ENCODE assay signal across 8 cellular contexts in genomic region chr4:186068581-186069402, GRCh38. TPM values are rescaled to one million over a fixed set of nuclear protein-coding genes. Genes with fewer than 3 reads are reported as not detected.
DNase-seq lines count a peak whose midpoint lies in the region; ATAC-seq and TF ChIP-seq lines count a peak whose summit lies in the region.

Gene TLR3 (plus strand): TSS chr4:186069156. CDS start chr4:186076620, 7,464 bp downstream.

- H3F3A ChIP-seq in neural progenitor cell (ENCODE audit: low read depth): no peaks in the 10 kb centered on the region

- no peaks in the 10 kb centered on the region for H3K79me1 ChIP-seq in mesendoderm (ENCODE audit: low read length)

- no peak within 1 kb of the TSS for H3K18ac ChIP-seq in mesendoderm (ENCODE audit: low read length)

- no peak for TF ChIP-seq CTCF in RWPE2 (IDR thresholded peaks at IDR 0.05; ENCODE audit: poor library complexity, severe bottlenecking)
- no peak for TF ChIP-seq CTCF in epithelial cell of proximal tubule (conservative IDR thresholded peaks at IDR 0.05; ENCODE audit: low read depth, low read length)
- TF ChIP-seq CTCF in neural progenitor cell (IDR thresholded peaks at IDR 0.05): no peak
- no peak for TF ChIP-seq CTCF in endothelial cell (IDR thresholded peaks at IDR 0.05; ENCODE audit: unreplicated experiment)

- H3K56ac ChIP-seq in mesendoderm (ENCODE audit: low read length): no peak within 1 kb of the TSS

- no peaks in the 10 kb centered on the region for H3K9me3 Mint-ChIP-seq in activated CD4-positive, alpha-beta T cell treated with anti-CD3 and anti-CD28 coated beads for 36 hours (ENCODE audit: low read depth)
- H3K9me3 Mint-ChIP-seq in neural progenitor cell: peaks cover 2% of the 10 kb centered on the region
- no peaks in the 10 kb centered on the region for H3K9me3 Mint-ChIP-seq in endothelial cell (ENCODE audit: unreplicated experiment)

- H3K79me2 ChIP-seq in neural progenitor cell (ENCODE audit: low read depth) (no peaks in the 10 kb centered on the region), mesendoderm (ENCODE audit: control insufficient read depth, insufficient read depth, low read length) (no peaks in the 10 kb centered on the region)

- H2AK5ac ChIP-seq in mesendoderm (ENCODE audit: low read length): no peak within 1 kb of the TSS

- CTCF ChIA-PET in activated CD4-positive, alpha-beta T cell treated with anti-CD3 and anti-CD28 coated beads for 36 hours (lab: Charles Lee): interaction anchor here (0.7 to 2.0 kb wide), 5 partner anchors 10 to 133 kb away, joined by 3 to 12 read pairs (median 3); no protein-coding TSS in a partner anchor
- CTCF ChIA-PET in HEK293T (lab: Yijun Ruan, JAX): interaction anchor here (0.6 to 3.7 kb wide), 17 partner anchors 10 to 518 kb away, joined by 3 to 63 read pairs (median 4); no protein-coding TSS in a partner anchor

- H2AFZ ChIP-seq in neural progenitor cell (replicated peaks): peak within 1 kb of the TSS; percentile 68

- no CpG with 5 or more reads among the region's 12 CpGs for WGBS in mesendoderm (ENCODE audit: extremely low coverage, insufficient coverage, low lambda C conversion rate)

- H4K8ac ChIP-seq in mesendoderm (ENCODE audit: low read depth, low read length): no peak within 1 kb of the TSS

- H4K5ac ChIP-seq in mesendoderm (ENCODE audit: low read length): no peak within 1 kb of the TSS

- POLR2A ChIA-PET in activated CD4-positive, alpha-beta T cell treated with anti-CD3 and anti-CD28 coated beads for 36 hours (lab: Charles Lee): no interaction called here
- POLR2A ChIA-PET in HEK293T (lab: Yijun Ruan, JAX): interaction anchor here (0.6 to 1.9 kb wide), 7 partner anchors 10 to 93 kb away, joined by 3 to 6 read pairs (median 4); no protein-coding TSS in a partner anchor

- no peak within 1 kb of the TSS for H3K9ac ChIP-seq in neural progenitor cell
- no peak within 1 kb of the TSS for H3K9ac ChIP-seq in mesendoderm (ENCODE audit: low read length)

- H3K9me3 ChIP-seq in RWPE2 (ENCODE audit: severe bottlenecking): no peaks in the 10 kb centered on the region
- no peaks in the 10 kb centered on the region for H3K9me3 ChIP-seq in neural progenitor cell (ENCODE audit: low read depth)

- H3K27ac ChIP-seq in RWPE2 (ENCODE audit: poor library complexity, severe bottlenecking) (no peak within 1 kb of the TSS), neural progenitor cell (no peak within 1 kb of the TSS), mesendoderm (ENCODE audit: low read depth, low read length) (no peak within 1 kb of the TSS)

- H4K20me1 ChIP-seq in neural progenitor cell (ENCODE audit: low read depth): no peaks in the 10 kb centered on the region

- peaks cover 10% of the 10 kb centered on the region for H3K4me1 ChIP-seq in RWPE2 (ENCODE audit: insufficient read depth, poor library complexity, severe bottlenecking)
- H3K4me1 ChIP-seq in neural progenitor cell: peaks cover 9% of the 10 kb centered on the region
- H3K4me1 ChIP-seq in mesendoderm (ENCODE audit: control insufficient read depth, low read depth, low read length): no peaks in the 10 kb centered on the region

- peaks cover 10% of the 10 kb centered on the region for H3K4me1 Mint-ChIP-seq in activated CD4-positive, alpha-beta T cell treated with anti-CD3 and anti-CD28 coated beads for 36 hours
- peaks cover 11% of the 10 kb centered on the region for H3K4me1 Mint-ChIP-seq in neural progenitor cell
- H3K4me1 Mint-ChIP-seq in endothelial cell (ENCODE audit: unreplicated experiment): no peaks in the 10 kb centered on the region

- H3K27ac Mint-ChIP-seq in activated CD4-positive, alpha-beta T cell treated with anti-CD3 and anti-CD28 coated beads for 36 hours: peak within 1 kb of the TSS; percentile 33
- H3K27ac Mint-ChIP-seq in neural progenitor cell: peak within 1 kb of the TSS; percentile 84
- H3K27ac Mint-ChIP-seq in endothelial cell (ENCODE audit: unreplicated experiment): no peak within 1 kb of the TSS

- H3K4me3 Mint-ChIP-seq in activated CD4-positive, alpha-beta T cell treated with anti-CD3 and anti-CD28 coated beads for 36 hours: peak within 1 kb of the TSS; percentile 59
- H3K4me3 Mint-ChIP-seq in neural progenitor cell: no peak within 1 kb of the TSS
- H3K4me3 Mint-ChIP-seq in endothelial cell (ENCODE audit: unreplicated experiment): no peak within 1 kb of the TSS

- H3K36me3 Mint-ChIP-seq in activated CD4-positive, alpha-beta T cell treated with anti-CD3 and anti-CD28 coated beads for 36 hours (ENCODE audit: low read depth): no peaks in the 10 kb centered on the region
- H3K36me3 Mint-ChIP-seq in neural progenitor cell: no peaks in the 10 kb centered on the region
- no peaks in the 10 kb centered on the region for H3K36me3 Mint-ChIP-seq in endothelial cell (ENCODE audit: low read depth, unreplicated experiment)

- H3K27me3 ChIP-seq in RWPE2 (ENCODE audit: insufficient read depth, poor library complexity, severe bottlenecking) (no peaks in the 10 kb centered on the region), neural progenitor cell (no peaks in the 10 kb centered on the region), mesendoderm (ENCODE audit: insufficient read depth, low read length, poor library complexity) (no peaks in the 10 kb centered on the region)

- peak within 1 kb of the TSS; percentile 32 for H3K4me3 ChIP-seq in RWPE2 (ENCODE audit: severe bottlenecking)
- peak within 1 kb of the TSS; percentile 56 for H3K4me3 ChIP-seq in epithelial cell of proximal tubule (ENCODE audit: low read depth, low read length)
- H3K4me3 ChIP-seq in neural progenitor cell: no peak within 1 kb of the TSS
- H3K4me3 ChIP-seq in mesendoderm (ENCODE audit: low read length): no peak within 1 kb of the TSS

- no peak within 1 kb of the TSS for H3K23ac ChIP-seq in mesendoderm (ENCODE audit: low read length)

- H2BK15ac ChIP-seq in mesendoderm (replicated peaks; ENCODE audit: low read depth): no peak within 1 kb of the TSS

- peak; percentile 45 for ATAC-seq in activated CD4-positive, alpha-beta T cell treated with anti-CD3 and anti-CD28 coated beads for 36 hours
- ATAC-seq in RWPE2 (ENCODE audit: low read depth): peak; percentile 45

- intact Hi-C loops in activated CD4-positive, alpha-beta T cell treated with anti-CD3 and anti-CD28 coated beads for 36 hours (cut with DNase I, micrococcal nuclease): loop anchor here (1.0 to 5.0 kb wide), 4 partner anchors 68 to 134 kb away; no protein-coding TSS in a partner anchor

- no peak within 1 kb of the TSS for H2BK5ac ChIP-seq in mesendoderm (ENCODE audit: low read length)

- H3K36me3 ChIP-seq in RWPE2 (ENCODE audit: low read depth) (no peaks in the 10 kb centered on the region), neural progenitor cell (no peaks in the 10 kb centered on the region), mesendoderm (ENCODE audit: control insufficient read depth, insufficient read depth, low read length) (no peaks in the 10 kb centered on the region)

- no peak within 1 kb of the TSS for H3K4ac ChIP-seq in mesendoderm (ENCODE audit: low read depth, low read length)

- no peak within 1 kb of the TSS for H2BK120ac ChIP-seq in mesendoderm (ENCODE audit: low read depth, low read length)

- H3K27me3 Mint-ChIP-seq in activated CD4-positive, alpha-beta T cell treated with anti-CD3 and anti-CD28 coated beads for 36 hours: peaks cover 7% of the 10 kb centered on the region
- H3K27me3 Mint-ChIP-seq in neural progenitor cell (ENCODE audit: insufficient read depth, low read depth) (peaks cover 3% of the 10 kb centered on the region), endothelial cell (ENCODE audit: unreplicated experiment) (peaks cover 2% of the 10 kb centered on the region)

- H3K4me2 ChIP-seq in neural progenitor cell: no peak within 1 kb of the TSS
- no peak within 1 kb of the TSS for H3K4me2 ChIP-seq in mesendoderm (ENCODE audit: low read length)

- no peak for DNase-seq in activated CD4-positive, alpha-beta T cell treated with anti-CD3 and anti-CD28 coated beads for 36 hours
- DNase-seq in activated CD4-positive, alpha-beta T cell treated with anti-CD3 and anti-CD28 coated beads for 4 hours: no peak
- DNase-seq in RWPE2 (ENCODE audit: low spot score) (no peak), epithelial cell of proximal tubule (ENCODE audit: low read depth) (no peak), neural progenitor cell (ENCODE audit: low spot score) (no peak), HEK293T (ENCODE audit: extremely low spot score) (no peak), endothelial cell (ENCODE audit: low spot score) (no peak), mesendoderm (no peak)

TF ChIP-seq in HEK293T, 16 proteins besides CTCF, POLR2A, EP300 and RAD21:
- no peak for TF ChIP-seq ZNF384 (IDR thresholded peaks at IDR 0.05)
- TF ChIP-seq L3MBTL2 (conservative IDR thresholded peaks at IDR 0.05): no peak
- TF ChIP-seq FOXM1 (IDR thresholded peaks at IDR 0.05; ENCODE audit: borderline replicate concordance): no peak
- TF ChIP-seq ELF4 (IDR thresholded peaks at IDR 0.05): no peak
- TF ChIP-seq CTBP1 (IDR thresholded peaks at IDR 0.05; ENCODE audit: borderline replicate concordance): no peak
- no peak for TF ChIP-seq BHLHE40 (IDR thresholded peaks at IDR 0.05; ENCODE audit: borderline replicate concordance)
TF ChIP-seq in HEK293T: peak in this region for 0.

RNA-seq across cellular contexts. Expression of gene TLR3, which starts in this region (rescaled TPM):
- total RNA-seq in activated CD4-positive, alpha-beta T cell treated with anti-CD3 and anti-CD28 coated beads for 36 hours: not detected
- total RNA-seq in epithelial cell of proximal tubule: 4.7 and 5.5 TPM in 2 replicates
- 0.62 and 0.92 TPM in 2 replicates for total RNA-seq in neural progenitor cell (ENCODE audit: low replicate concordance)
- total RNA-seq in endothelial cell (ENCODE audit: unreplicated experiment): not detected
- 0.63 TPM for polyA plus RNA-seq in mesendoderm (2013, experiment 1 of 2)
- 0.59 TPM for polyA plus RNA-seq in mesendoderm (2013, experiment 2 of 2)

Comparison
In these comparisons a context has a peak if more than half of its experiments do, and no peak if none do; other contexts are left out.
1. Peak in ATAC-seq in activated CD4-positive, alpha-beta T cell treated with anti-CD3 and anti-CD28 coated beads for 36 hours; RNA of the gene not detected or under 1 TPM.
2. H3K4me3 ChIP-seq: peak in RWPE2 (single experiment) and epithelial cell of proximal tubule (single experiment); none in neural progenitor cell (single experiment) and mesendoderm (single experiment).